ENCODE assay signal across 25 cellular contexts in genomic region chr5:143364061-143364460, GRCh38.
"Had no signal": no experiment of that assay in that cellular context is flagged by ENCODE, and none has a peak within 500 bp of the region (broad histone marks: within the 10 kb centered on the region; RNA-seq: fewer than 3 reads in every experiment).

No MANE protein-coding gene starts in this region.

- H3K4me3 ChIP-seq: heart right ventricle, lung, pancreas, psoas muscle, right atrium auricular region, spleen, upper lobe of left lung had no signal

- H3K4me3 Mint-ChIP-seq: activated CD4-positive, alpha-beta T cell treated with anti-CD3 and anti-CD28 coated beads, Interleukin-2, amount 10 ng/mL, durations not matched to agents 24 days and 14 days; activated CD8-positive, alpha-beta memory T cell treated with anti-CD3 and anti-CD28 coated beads, Interleukin-2, amount 10 ng/mL, durations not matched to agents 7 days and 5 days; activated CD8-positive, alpha-beta T cell treated with anti-CD3 and anti-CD28 coated beads for 36 hours; brain; dendritic cell treated with granulocyte-macrophage colony-stimulating factor and Interleukin-4, amounts not matched to agents 40 ng/mL and 50 ng/mL, for 4 days; mesothelial cell of epicardium; nephron had no signal

- H3K27ac Mint-ChIP-seq: activated CD4-positive, alpha-beta T cell treated with anti-CD3 and anti-CD28 coated beads, Interleukin-2, amount 10 ng/mL, durations not matched to agents 24 days and 14 days; activated CD8-positive, alpha-beta memory T cell treated with anti-CD3 and anti-CD28 coated beads, Interleukin-2, amount 10 ng/mL, durations not matched to agents 7 days and 5 days; activated CD8-positive, alpha-beta T cell treated with anti-CD3 and anti-CD28 coated beads for 36 hours; brain; dendritic cell treated with granulocyte-macrophage colony-stimulating factor and Interleukin-4, amounts not matched to agents 40 ng/mL and 50 ng/mL, for 4 days; mesothelial cell of epicardium; nephron had no signal

- H3K27me3 Mint-ChIP-seq: activated CD4-positive, alpha-beta T cell treated with anti-CD3 and anti-CD28 coated beads, Interleukin-2, amount 10 ng/mL, durations not matched to agents 24 days and 14 days; activated CD8-positive, alpha-beta memory T cell treated with anti-CD3 and anti-CD28 coated beads, Interleukin-2, amount 10 ng/mL, durations not matched to agents 7 days and 5 days; activated CD8-positive, alpha-beta T cell treated with anti-CD3 and anti-CD28 coated beads for 36 hours; brain; dendritic cell treated with granulocyte-macrophage colony-stimulating factor and Interleukin-4, amounts not matched to agents 40 ng/mL and 50 ng/mL, for 4 days had no signal

- DNase-seq: activated CD4-positive, alpha-beta T cell treated with anti-CD3 and anti-CD28 coated beads, Interleukin-2, amount 10 ng/mL, durations not matched to agents 24 days and 14 days; activated CD8-positive, alpha-beta memory T cell treated with anti-CD3 and anti-CD28 coated beads, Interleukin-2, amount 10 ng/mL, durations not matched to agents 7 days and 5 days; activated CD8-positive, alpha-beta T cell treated with anti-CD3 and anti-CD28 coated beads for 36 hours; activated gamma-delta T cell; activated naive CD4-positive, alpha-beta T cell treated with anti-CD3 and anti-CD28 coated beads, Interleukin-2, amount 50 U/mL, for 16 hours; activated T-cell treated with anti-CD3 and anti-CD28 coated beads for 4 hours; aorta; effector CD4-positive, alpha-beta T cell; erythroblast; foreskin fibroblast; heart right ventricle; pancreas; psoas muscle; spleen; stimulated activated CD4-positive, alpha-beta T cell treated with anti-CD3 and anti-CD28 coated beads, Interleukin-4, amount 100 ng/mL, for 1 hour; stimulated activated naive CD4-positive, alpha-beta T cell; upper lobe of left lung had no signal

- ATAC-seq: activated CD4-positive, CD25-positive, alpha-beta regulatory T cell treated with anti-CD3 and anti-CD28 coated beads, Interleukin-2, amount 50 U/mL, for 24 hours; activated CD8-positive, alpha-beta memory T cell treated with anti-CD3 and anti-CD28 coated beads, Interleukin-2, amount 10 ng/mL, durations not matched to agents 7 days and 5 days; activated CD8-positive, alpha-beta T cell treated with anti-CD3 and anti-CD28 coated beads for 36 hours; heart right ventricle; left lobe of liver; pancreas; psoas muscle had no signal

- H3K36me3 ChIP-seq: heart right ventricle, pancreas, right atrium auricular region, upper lobe of left lung had no signal

- H3K9me3 ChIP-seq: pancreas, psoas muscle, upper lobe of left lung had no signal

- H3K27me3 ChIP-seq: heart right ventricle, pancreas, right atrium auricular region, spleen, upper lobe of left lung had no signal

- H3K27ac ChIP-seq: heart right ventricle, pancreas, psoas muscle, right atrium auricular region, spleen, upper lobe of left lung had no signal
